In the genomic region with DNA sequence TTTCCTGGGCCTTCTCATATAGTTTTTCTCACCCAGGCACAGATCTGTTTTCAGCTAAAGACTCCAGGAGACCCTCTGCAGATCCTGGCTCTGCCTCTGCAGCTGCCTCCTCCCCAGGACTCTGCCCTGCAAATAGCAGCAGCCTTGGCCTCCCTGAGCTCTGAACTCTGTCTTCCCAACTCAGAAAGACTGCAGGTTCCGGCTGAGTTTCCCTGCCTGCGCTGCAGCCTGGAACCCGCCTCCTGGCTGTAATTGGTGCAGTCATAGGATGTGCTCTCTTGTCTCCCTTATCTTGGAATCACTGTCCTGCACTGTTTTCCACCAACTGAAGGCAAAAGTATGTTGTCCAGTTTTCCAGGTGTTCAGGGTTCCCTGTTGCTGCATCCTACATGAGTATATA, we compare ENCODE assay signal across 19 cellular contexts. TPM values are rescaled to one million over a fixed set of nuclear protein-coding genes. Genes with fewer than 3 reads are reported as not detected.
DNase-seq lines count a peak whose midpoint lies in the region; ATAC-seq and TF ChIP-seq lines count a peak whose summit lies in the region.
"Had no signal": no experiment of that assay in that cellular context is flagged by ENCODE, and none has a peak within 500 bp of the region (broad histone marks: within the 10 kb centered on the region; RNA-seq: fewer than 3 reads in every experiment).

No MANE protein-coding gene starts in this region.

- H3K27ac Mint-ChIP-seq in activated CD4-positive, alpha-beta T cell treated with anti-CD3 and anti-CD28 coated beads, Interleukin-2, amount 10 ng/mL, durations not matched to agents 7 days and 5 days: peak overlapping the region; percentile 36
- peak overlapping the region in 2 of 3 experiments; percentile 48 to 64 for H3K27ac Mint-ChIP-seq in nephron
- no peak overlapping the region for H3K27ac Mint-ChIP-seq in type B pancreatic cell

- H3K9me3 ChIP-seq in iPS-20b (ENCODE audit: insufficient read depth, low read depth, low read length): no peaks in the 10 kb centered on the region
- H3K9me3 ChIP-seq: MG63 had no signal

- H3K9ac ChIP-seq in iPS-20b (ENCODE audit: low read depth, low read length): 0 out of 2 replicates have a peak overlapping the region, but pooled peaks have one; percentile 12
- H3K9ac ChIP-seq: KMS-11 had no signal

- H3K27me3 ChIP-seq in iPS-20b (ENCODE audit: insufficient read depth, low read length): no peaks in the 10 kb centered on the region
- H3K27me3 ChIP-seq: MG63 had no signal

- no peaks in the 10 kb centered on the region for H3K36me3 ChIP-seq in iPS-20b (ENCODE audit: insufficient read depth, low read depth, low read length)
- H3K36me3 ChIP-seq: MG63 had no signal

- H3K27ac ChIP-seq in iPS-20b (ENCODE audit: low read length): no peak overlapping the region
- H3K27ac ChIP-seq: KMS-11 had no signal

- CTCF ChIA-PET in activated CD4-positive, alpha-beta T cell treated with anti-CD3 and anti-CD28 coated beads, Interleukin-2, amount 10 ng/mL, durations not matched to agents 7 days and 5 days (lab: Charles Lee): interaction anchor here (1.3 kb wide), 1 partner anchor 21 kb away, joined by 4 read pairs; no protein-coding TSS in a partner anchor

- ATAC-seq in sciatic nerve (no peak), HG03432 (IDR thresholded peaks at IDR 0.05; ENCODE audit: unreplicated experiment) (no peak), GM18517 (IDR thresholded peaks at IDR 0.05; ENCODE audit: unreplicated experiment) (no peak)
- ATAC-seq: Panc1, Right ventricle myocardium inferior had no signal

- H3K4me1 ChIP-seq in iPS-20b (ENCODE audit: insufficient read depth, low read length): peaks cover 21% of the 10 kb centered on the region

- no peak overlapping the region for H3K4me3 Mint-ChIP-seq in activated CD4-positive, alpha-beta T cell treated with anti-CD3 and anti-CD28 coated beads, Interleukin-2, amount 10 ng/mL, durations not matched to agents 7 days and 5 days
- H3K4me3 Mint-ChIP-seq in nephron (no peak overlapping the region), type B pancreatic cell (peak overlapping the region; percentile 3)

- POLR2A ChIA-PET in activated CD4-positive, alpha-beta T cell treated with anti-CD3 and anti-CD28 coated beads, Interleukin-2, amount 10 ng/mL, durations not matched to agents 7 days and 5 days (lab: Charles Lee): no interaction called here

- H3K4me1 Mint-ChIP-seq in activated CD4-positive, alpha-beta T cell treated with anti-CD3 and anti-CD28 coated beads, Interleukin-2, amount 10 ng/mL, durations not matched to agents 7 days and 5 days: peaks cover 29% of the 10 kb centered on the region
- H3K4me1 Mint-ChIP-seq in nephron (peaks cover 17% of the 10 kb centered on the region), type B pancreatic cell (ENCODE audit: unreplicated experiment) (peaks cover 31% of the 10 kb centered on the region)

- no peak overlapping the region for H3K4me3 ChIP-seq in iPS-20b (ENCODE audit: low read length)
- H3K4me3 ChIP-seq: MG63 had no signal

- intact Hi-C loops in sciatic nerve (cut with DNase I): no loop called here

- no peak for DNase-seq in activated CD4-positive, alpha-beta T cell treated with anti-CD3 and anti-CD28 coated beads, Interleukin-2, amount 10 ng/mL, durations not matched to agents 7 days and 5 days
- no peak for DNase-seq in activated CD4-positive, alpha-beta T cell treated with anti-CD3 and anti-CD28 coated beads for 1 hour
- peak; percentile 45 for DNase-seq in type B pancreatic cell (ENCODE audit: extremely low spot score, unreplicated experiment)
- no peak for DNase-seq in sciatic nerve (ENCODE audit: low spot score)
- DNase-seq: 8988T, COR-L47, DMS153, GOT3, MG63, NCI-H1092 treated with DMSO at 0.1 percent for 48 hours, NCI-H187 treated with DMSO at 0.1 percent for 48 hours, NCI-H510A had no signal

- no peaks in the 10 kb centered on the region for H3K27me3 Mint-ChIP-seq in activated CD4-positive, alpha-beta T cell treated with anti-CD3 and anti-CD28 coated beads, Interleukin-2, amount 10 ng/mL, durations not matched to agents 7 days and 5 days
- H3K27me3 Mint-ChIP-seq in nephron (ENCODE audit: low read depth) (no peaks in the 10 kb centered on the region), type B pancreatic cell (no peaks in the 10 kb centered on the region)

- H3K36me3 Mint-ChIP-seq in activated CD4-positive, alpha-beta T cell treated with anti-CD3 and anti-CD28 coated beads, Interleukin-2, amount 10 ng/mL, durations not matched to agents 7 days and 5 days (ENCODE audit: low read depth): peaks cover 9% of the 10 kb centered on the region
- peaks cover 8% of the 10 kb centered on the region for H3K36me3 Mint-ChIP-seq in nephron (ENCODE audit: low read depth)
- peaks cover 7% of the 10 kb centered on the region for H3K36me3 Mint-ChIP-seq in type B pancreatic cell

- H3K9me3 Mint-ChIP-seq in activated CD4-positive, alpha-beta T cell treated with anti-CD3 and anti-CD28 coated beads, Interleukin-2, amount 10 ng/mL, durations not matched to agents 7 days and 5 days: no peaks in the 10 kb centered on the region
- H3K9me3 Mint-ChIP-seq in nephron (peaks cover 10% of the 10 kb centered on the region), type B pancreatic cell (no peaks in the 10 kb centered on the region)

- TF ChIP-seq CTCF in nephron (IDR thresholded peaks at IDR 0.05; ENCODE audit: unreplicated experiment in 3 of 3): no peak
- no peak for TF ChIP-seq CTCF in type B pancreatic cell (conservative IDR thresholded peaks at IDR 0.05)

RNA-seq across cellular contexts. Expression of gene DNASE1, which starts 14.3 kb away (rescaled TPM):
- total RNA-seq in activated CD4-positive, alpha-beta T cell treated with anti-CD3 and anti-CD28 coated beads, Interleukin-2, amount 10 ng/mL, durations not matched to agents 7 days and 5 days: 10 to 100 TPM; 39.7 to 44.2 TPM
- total RNA-seq in type B pancreatic cell (ENCODE audit: low replicate concordance): 35.7 and 44.8 TPM in 2 replicates
- 24.7 TPM for total RNA-seq in sciatic nerve

RNA-seq across cellular contexts. Expression of gene SLX4, which starts 28.8 kb away (rescaled TPM):
- 10 to 100 TPM; 13.2 to 13.8 TPM for total RNA-seq in activated CD4-positive, alpha-beta T cell treated with anti-CD3 and anti-CD28 coated beads, Interleukin-2, amount 10 ng/mL, durations not matched to agents 7 days and 5 days
- total RNA-seq in type B pancreatic cell (ENCODE audit: low replicate concordance) (7.3 and 13.3 TPM in 2 replicates), sciatic nerve (6.5 TPM)
